Comparison of ENCODE assay signal across 10 cellular contexts in the genomic region with DNA sequence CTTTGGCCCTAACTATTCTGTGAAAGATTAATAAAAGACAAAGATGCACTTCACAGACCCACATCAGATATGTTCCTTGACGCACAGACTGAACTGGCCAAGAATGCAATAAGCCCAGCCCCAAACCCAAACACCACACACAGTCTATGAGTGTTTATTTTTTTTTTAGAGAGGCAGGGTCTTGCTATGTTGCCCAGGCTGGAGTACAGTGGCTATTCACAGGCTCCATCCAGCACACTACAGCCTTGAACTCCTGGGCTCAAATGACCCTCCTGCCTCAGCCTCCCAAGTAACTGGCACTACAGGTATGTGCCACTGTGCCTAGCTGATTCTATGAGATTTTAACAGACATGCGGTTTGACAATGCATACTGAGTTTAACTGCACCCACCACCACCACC. TPM values are rescaled to one million over a fixed set of nuclear protein-coding genes. Genes with fewer than 3 reads are reported as not detected.
"Had no signal": no experiment of that assay in that cellular context is flagged by ENCODE, and none has a peak within 500 bp of the region (broad histone marks: within the 10 kb centered on the region; RNA-seq: fewer than 3 reads in every experiment).

No MANE protein-coding gene starts in this region.

- H3K36me3 ChIP-seq: HAP-1 had no signal

- H3K27ac Mint-ChIP-seq: IgD-negative memory B cell had no signal

- FAIRE-seq: HTR-8/SVneo had no signal

- H3K9ac ChIP-seq: GM23248 had no signal

- H3K4me1 ChIP-seq: HAP-1 had no signal

- H3K36me3 Mint-ChIP-seq: IgD-negative memory B cell had no signal

- H3K4me3 Mint-ChIP-seq: IgD-negative memory B cell had no signal

- H3K4me1 Mint-ChIP-seq: IgD-negative memory B cell had no signal

- DNase-seq: GM23248, GOT3, H7, KG1 had no signal

- H2AFZ ChIP-seq: GM23248 had no signal

- H3K27ac ChIP-seq: GM23248 had no signal

- H3K4me3 ChIP-seq: GM23248, HAP-1 had no signal

- ATAC-seq: HCT116 had no signal

- H3K9me3 ChIP-seq: HAP-1 had no signal

RNA-seq across cellular contexts. Expression of gene SLC26A3, which starts 35.0 kb away (rescaled TPM):
- total RNA-seq: GM23248, H4, H7, HT-29 had no signal
- polyA plus RNA-seq: GM23248, IgD-negative memory B cell had no signal
